In the genomic region with DNA sequence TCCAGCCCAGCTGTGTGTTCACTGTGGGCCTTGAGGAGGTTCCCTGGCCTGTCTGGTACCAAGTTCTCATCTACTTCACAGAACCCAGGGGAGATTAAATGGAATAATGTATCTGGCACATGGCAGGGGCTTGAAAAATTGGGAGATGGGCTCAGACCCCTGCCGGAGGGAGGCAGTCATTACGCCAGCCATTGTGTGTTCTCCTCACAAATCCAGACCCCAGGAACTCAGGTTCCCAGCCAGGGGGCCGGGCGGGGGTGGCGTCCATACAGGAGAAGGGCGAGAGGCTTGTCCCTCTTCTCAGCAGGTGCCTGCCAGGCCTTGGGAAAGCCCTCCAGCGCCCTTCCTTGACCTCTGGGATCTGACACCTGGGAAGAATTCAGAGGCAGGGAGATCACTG, we compare ENCODE assay signal across 17 cellular contexts. TPM values are rescaled to one million over a fixed set of nuclear protein-coding genes. Genes with fewer than 3 reads are reported as not detected.
DNase-seq lines count a peak whose midpoint lies in the region; ATAC-seq and TF ChIP-seq lines count a peak whose summit lies in the region.
"Had no signal": no experiment of that assay in that cellular context is flagged by ENCODE, and none has a peak within 500 bp of the region (broad histone marks: within the 10 kb centered on the region; RNA-seq: fewer than 3 reads in every experiment).

No MANE protein-coding gene starts in this region.

- H3K4me1 Mint-ChIP-seq in CD8-positive, alpha-beta T cell (ENCODE audit: low read depth): peaks cover 65% of the 10 kb centered on the region

- H3K36me3 Mint-ChIP-seq in CD8-positive, alpha-beta T cell: peaks cover 9% of the 10 kb centered on the region

- intact Hi-C loops in CD8-positive, alpha-beta T cell (cut with DNase I, micrococcal nuclease): no loop called here
- intact Hi-C loops in esophagus muscularis mucosa (cut with DNase I): no loop called here

- H3K27ac ChIP-seq in AG04450 (ENCODE audit: low read depth, low read length): no peak overlapping the region
- no peak overlapping the region for H3K27ac ChIP-seq in CD8-positive, alpha-beta T cell (ENCODE audit: low read depth, low read length)
- no peak overlapping the region for H3K27ac ChIP-seq in esophagus muscularis mucosa (replicated peaks in 1 of 4)
- H3K27ac ChIP-seq: parathyroid adenoma, SJSA1, transverse colon had no signal

- H3K4me1 ChIP-seq in CD8-positive, alpha-beta T cell (ENCODE audit: insufficient read depth, low read length): peaks cover 86% of the 10 kb centered on the region
- H3K4me1 ChIP-seq in esophagus muscularis mucosa: peaks cover 0 to 11% (median 8%) of the 10 kb centered on the region in 4 donors

- H3K9me3 Mint-ChIP-seq in CD8-positive, alpha-beta T cell: no peaks in the 10 kb centered on the region
- H3K9me3 Mint-ChIP-seq: stimulated activated naive CD8-positive, alpha-beta T cell treated with anti-CD3 and anti-CD28 coated beads, Interleukin-15, amount 100 ng/mL, for 72 hours had no signal

- no peaks in the 10 kb centered on the region for H3K36me3 ChIP-seq in CD8-positive, alpha-beta T cell (ENCODE audit: insufficient read depth, low read length)
- H3K36me3 ChIP-seq in kidney epithelial cell (ENCODE audit: control insufficient read depth, insufficient read depth, low read length): no peaks in the 10 kb centered on the region
- H3K36me3 ChIP-seq in esophagus muscularis mucosa: no peaks in the 10 kb centered on the region
- H3K36me3 ChIP-seq: SJSA1, transverse colon had no signal

- H3K27ac Mint-ChIP-seq in CD8-positive, alpha-beta T cell: peak overlapping the region; percentile 75
- H3K27ac Mint-ChIP-seq: stimulated activated naive CD8-positive, alpha-beta T cell treated with anti-CD3 and anti-CD28 coated beads, Interleukin-15, amount 100 ng/mL, for 72 hours had no signal

- DNase-seq in AG04450 (ENCODE audit: low read depth, low spot score) (no peak), astrocyte of the cerebellum (ENCODE audit: low read depth) (no peak), kidney epithelial cell (ENCODE audit: low read depth) (no peak), cerebellar nuclear complex (lab: John Stamatoyannopoulos, UW) (no peak), esophagus muscularis mucosa (ENCODE audit: extremely low spot score) (no peak), AML-193 (lab: John Stamatoyannopoulos, UW) (no peak), GM03348 (ENCODE audit: low spot score) (no peak)
- DNase-seq in CD8-positive, alpha-beta T cell: no peak
- DNase-seq: effector CD8-positive, alpha-beta T cell; islet precursor cell; mammary epithelial cell; stimulated activated CD4-positive, alpha-beta T cell treated with anti-CD3 and anti-CD28 coated beads, Interleukin-1b, Interleukin-23, amount 100 ng/mL, for 48 hours; stimulated activated naive CD8-positive, alpha-beta T cell treated with anti-CD3 and anti-CD28 coated beads, Interleukin-15, amount 100 ng/mL, for 72 hours; T-helper 9 cell; transverse colon had no signal

- H3K9me3 ChIP-seq in AG04450 (ENCODE audit: control insufficient read depth, insufficient read depth, low read length) (no peaks in the 10 kb centered on the region; the same call in 1 of the 2 replicates), esophagus muscularis mucosa (no peaks in the 10 kb centered on the region)
- no peaks in the 10 kb centered on the region for H3K9me3 ChIP-seq in CD8-positive, alpha-beta T cell (ENCODE audit: low read length)
- H3K9me3 ChIP-seq: SJSA1, transverse colon had no signal

- TF ChIP-seq EP300 in esophagus muscularis mucosa (IDR thresholded peaks at IDR 0.05): no peak

- CTCF ChIA-PET in AG04450 (lab: Charles Lee): no interaction called here
- CTCF ChIA-PET in CD8-positive, alpha-beta T cell (lab: Charles Lee): interaction anchor here (1.1 kb wide), 1 partner anchor 75 kb away, joined by 3 read pairs; no protein-coding TSS in a partner anchor

- no peak for ATAC-seq in CD8-positive, alpha-beta T cell
- ATAC-seq: stimulated activated naive CD8-positive, alpha-beta T cell treated with anti-CD3 and anti-CD28 coated beads, Interleukin-15, amount 100 ng/mL, for 72 hours had no signal

- in situ Hi-C loops in astrocyte of the cerebellum (cut with HindIII; ENCODE audit: low sequenced_read_pairs): no loop called here

- POLR2A ChIA-PET in AG04450 (lab: Yijun Ruan, JAX): no interaction called here
- POLR2A ChIA-PET in CD8-positive, alpha-beta T cell (lab: Charles Lee): no interaction called here

- no peaks in the 10 kb centered on the region for H3K27me3 ChIP-seq in AG04450 (ENCODE audit: control insufficient read depth, insufficient read depth, low read length)
- H3K27me3 ChIP-seq in CD8-positive, alpha-beta T cell (ENCODE audit: insufficient read depth, low read length): no peaks in the 10 kb centered on the region
- no peaks in the 10 kb centered on the region for H3K27me3 ChIP-seq in kidney epithelial cell (ENCODE audit: control insufficient read depth, insufficient read depth, low read length)
- no peaks in the 10 kb centered on the region for H3K27me3 ChIP-seq in esophagus muscularis mucosa
- H3K27me3 ChIP-seq: SJSA1, transverse colon had no signal

- no peak for TF ChIP-seq POLR2A in esophagus muscularis mucosa (IDR thresholded peaks at IDR 0.05; ENCODE audit: low read depth)

- 100% methylated on average over 3 of the region's 7 CpGs for WGBS in esophagus muscularis mucosa

- H3K27me3 Mint-ChIP-seq in CD8-positive, alpha-beta T cell (ENCODE audit: low read depth): no peaks in the 10 kb centered on the region
- H3K27me3 Mint-ChIP-seq: stimulated activated naive CD8-positive, alpha-beta T cell treated with anti-CD3 and anti-CD28 coated beads, Interleukin-15, amount 100 ng/mL, for 72 hours had no signal

- TF ChIP-seq CTCF in AG04450 (IDR thresholded peaks at IDR 0.05; ENCODE audit: low read depth, low read length): peak; percentile 42
- TF ChIP-seq CTCF in CD8-positive, alpha-beta T cell (IDR thresholded peaks at IDR 0.05): no peak
- TF ChIP-seq CTCF in astrocyte of the cerebellum (IDR thresholded peaks at IDR 0.05; ENCODE audit: low read depth, low read length, missing control alignments): peak; percentile 29
- peak; percentile 8 for TF ChIP-seq CTCF in kidney epithelial cell (IDR thresholded peaks at IDR 0.05; ENCODE audit: insufficient read depth, low read length, poor library complexity, severe bottlenecking)
- TF ChIP-seq CTCF in esophagus muscularis mucosa (IDR thresholded peaks at IDR 0.05): no peak

- no peak overlapping the region for H3K4me3 Mint-ChIP-seq in CD8-positive, alpha-beta T cell
- H3K4me3 Mint-ChIP-seq: stimulated activated naive CD8-positive, alpha-beta T cell treated with anti-CD3 and anti-CD28 coated beads, Interleukin-15, amount 100 ng/mL, for 72 hours had no signal

- H3K4me3 ChIP-seq in AG04450 (ENCODE audit: low read depth, low read length): no peak overlapping the region
- no peak overlapping the region for H3K4me3 ChIP-seq in CD8-positive, alpha-beta T cell (ENCODE audit: low read depth, low read length)
- no peak overlapping the region for H3K4me3 ChIP-seq in astrocyte of the cerebellum (ENCODE audit: low read depth, low read length)
- H3K4me3 ChIP-seq in kidney epithelial cell (ENCODE audit: low read depth, low read length): no peak overlapping the region
- no peak overlapping the region for H3K4me3 ChIP-seq in esophagus muscularis mucosa
- H3K4me3 ChIP-seq: SJSA1, transverse colon had no signal

RNA-seq across cellular contexts. Expression of a gene that starts 8.1 kb away (rescaled TPM):
- 6.7 and 8.3 TPM in 2 replicates for polyA plus RNA-seq in AG04450 (2011; rRNA removed)
- 10.5 and 13.8 TPM in 2 replicates for polyA minus RNA-seq in AG04450 (2011; rRNA and poly(A)+ RNA removed)
- total RNA-seq in CD8-positive, alpha-beta T cell: 10 to 100 TPM; 39.1 to 39.7 TPM
- 31.4 and 35.7 TPM in 2 replicates for total RNA-seq in kidney epithelial cell
- 10 to 100 TPM in 2 of 4 donors, 1 to 10 TPM in 2; 5.8 to 19.4 (median 12.8) TPM for total RNA-seq in esophagus muscularis mucosa

Comparison
In these comparisons a context has a peak if more than half of its experiments do, and no peak if none do; other contexts are left out.
1. CTCF ChIP-seq: peak in AG04450 (single experiment), astrocyte of the cerebellum (single experiment) and kidney epithelial cell (single experiment); none in CD8-positive, alpha-beta T cell (single experiment) and esophagus muscularis mucosa (0 of 3).